8 cellular contexts compared by ENCODE assay signal in the genomic region with DNA sequence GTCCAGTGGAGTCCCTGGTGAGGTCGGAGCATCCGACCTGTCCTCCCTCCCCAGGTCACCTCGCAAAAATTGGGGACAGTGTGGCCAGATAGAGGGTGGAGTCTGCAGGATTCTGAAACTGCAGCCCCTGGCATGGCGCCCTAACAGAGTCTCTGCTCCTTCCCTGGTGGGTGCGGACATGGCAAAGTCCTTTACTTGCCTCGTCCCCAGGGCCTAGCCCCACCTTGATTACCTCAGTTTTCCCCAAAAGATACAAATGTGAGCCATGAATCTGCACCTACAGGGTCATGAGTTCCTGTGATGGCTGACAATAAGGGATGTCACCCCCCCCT. TPM values are rescaled to one million over a fixed set of nuclear protein-coding genes. Genes with fewer than 3 reads are reported as not detected.
DNase-seq lines count a peak whose midpoint lies in the region; ATAC-seq and TF ChIP-seq lines count a peak whose summit lies in the region.

No MANE protein-coding gene starts in this region.

- peaks cover 5 to 9% (median 8%) of the 10 kb centered on the region in 3 donors for H3K36me3 Mint-ChIP-seq in immature natural killer cell

- H3K27ac ChIP-seq in WERI-Rb-1 (peak overlapping the region; percentile 54), tibial nerve (peak overlapping the region; percentile 89 to 96 (median 92))

- H3K27ac Mint-ChIP-seq in immature natural killer cell: peak overlapping the region; percentile 76 to 95 (median 91)

- H3K27me3 ChIP-seq in WERI-Rb-1 (ENCODE audit: insufficient read depth, low read depth, severe bottlenecking) (no peaks in the 10 kb centered on the region), tibial nerve (no peaks in the 10 kb centered on the region)

- ATAC-seq in GM18508 (IDR thresholded peaks at IDR 0.05; ENCODE audit: insufficient read depth, unreplicated experiment) (peak; percentile 23), HG02759 (IDR thresholded peaks at IDR 0.05; ENCODE audit: unreplicated experiment) (peak; percentile 40)

- H3K27me3 Mint-ChIP-seq in immature natural killer cell (ENCODE audit: low read depth in 3 of 3): peaks cover 3 to 10% (median 7%) of the 10 kb centered on the region in 3 donors

- H3K4me3 ChIP-seq in WERI-Rb-1 (ENCODE audit: low read depth, low read length): peak overlapping the region; percentile 73
- H3K4me3 ChIP-seq in tibial nerve: peak overlapping the region; percentile 72 to 96 (median 82)

- H3K4me1 Mint-ChIP-seq in immature natural killer cell: peaks cover 21 to 27% of the 10 kb centered on the region in 2 donors

- peaks cover 0 to 15% (median 0%) of the 10 kb centered on the region in 4 donors for H3K4me1 ChIP-seq in tibial nerve

- TF ChIP-seq POLR2A in tibial nerve (IDR thresholded peaks at IDR 0.05): no peak

- H3K9me3 Mint-ChIP-seq in immature natural killer cell: no peaks in the 10 kb centered on the region

- no peak for DNase-seq in WERI-Rb-1
- no peak for DNase-seq in immature natural killer cell
- DNase-seq in tibial nerve (ENCODE audit: low spot score in 2 of 2): peak in 1 of 2 donors; percentile 11
- DNase-seq in activated gamma-delta T cell treated with Interleukin-2 at 50 U/mL for 16 hours: no peak
- no peak for DNase-seq in HPDE6-E6E7 (ENCODE audit: extremely low spot score)
- no peak for DNase-seq in NCI-H345 (lab: John Stamatoyannopoulos, UW)

- peaks cover 3% of the 10 kb centered on the region for H3K9me3 ChIP-seq in WERI-Rb-1 (ENCODE audit: severe bottlenecking)
- no peaks in the 10 kb centered on the region for H3K9me3 ChIP-seq in tibial nerve

- peak overlapping the region; percentile 90 to 95 (median 90) for H3K4me3 Mint-ChIP-seq in immature natural killer cell

- WGBS in tibial nerve, 2 donors: 22 to 43% methylated on average over 3 to 6 of the region's 6 CpGs

- TF ChIP-seq CTCF in WERI-Rb-1 (IDR thresholded peaks at IDR 0.05; ENCODE audit: low read depth, low read length): no peak
- no peak for TF ChIP-seq CTCF in tibial nerve (IDR thresholded peaks at IDR 0.05)

- H3K36me3 ChIP-seq in WERI-Rb-1: no peaks in the 10 kb centered on the region
- no peaks in the 10 kb centered on the region for H3K36me3 ChIP-seq in tibial nerve

- TF ChIP-seq EP300 in tibial nerve (IDR thresholded peaks at IDR 0.05): no peak

RNA-seq across cellular contexts. Expression of a gene that starts 47.7 kb away (rescaled TPM):
- polyA plus RNA-seq in immature natural killer cell: not detected
- total RNA-seq in tibial nerve: not detected

RNA-seq across cellular contexts. Expression of a gene that starts 55.5 kb away (rescaled TPM):
- polyA plus RNA-seq in immature natural killer cell: 100 to 1,000 TPM; 142 to 264 (median 186) TPM
- 10 to 100 TPM; 13.3 to 25.6 (median 23.4) TPM for total RNA-seq in tibial nerve
